In genomic region chr6:27251672-27252251, GRCh38 we compare ENCODE assay signal across 8 cellular contexts. TPM values are rescaled to one million over a fixed set of nuclear protein-coding genes. Genes with fewer than 3 reads are reported as not detected.
DNase-seq lines count a peak whose midpoint lies in the region; ATAC-seq, FAIRE-seq and TF ChIP-seq lines count a peak whose summit lies in the region.

No MANE protein-coding gene starts in this region.

- H3K27ac ChIP-seq in C4-2B, result peak overlapping the region; percentile 81
- H3K27ac ChIP-seq in tibial nerve, result peak overlapping the region in 1 of 4 donors; percentile 75

- no peak for TF ChIP-seq EP300 in tibial nerve (IDR thresholded peaks at IDR 0.05)

- H3K9me3 ChIP-seq in tibial nerve, result no peaks in the 10 kb centered on the region

- peak; percentile 54 for DNase-seq in GM19239 (ENCODE audit: insufficient read length, low spot score)
- DNase-seq in NCI-H82 (lab: John Stamatoyannopoulos, UW), result peak; percentile 53
- peak; percentile 72 for DNase-seq in activated T-cell treated with anti-CD3 and anti-CD28 coated beads for 48 hours (ENCODE audit: low read depth)
- DNase-seq in fibroblast of gingiva (ENCODE audit: low read depth), result peak; percentile 42
- peak; percentile 20 for DNase-seq in non-pigmented ciliary epithelial cell (ENCODE audit: low read depth)
- no peak for DNase-seq in tibial nerve (ENCODE audit: low spot score in 2 of 2)

- H3K4me3 ChIP-seq in tibial nerve, result peak overlapping the region; percentile 17 to 55 (median 42)

- TF ChIP-seq CTCF in C4-2B (conservative IDR thresholded peaks at IDR 0.05), result peak; percentile 72
- TF ChIP-seq CTCF in tibial nerve (IDR thresholded peaks at IDR 0.05), result no peak

- 9 to 11% methylated on average over 12 to 23 of the region's 44 CpGs for WGBS in tibial nerve, 2 donors

- TF ChIP-seq POLR2A in tibial nerve (IDR thresholded peaks at IDR 0.05), result no peak

- peak; percentile 79 for FAIRE-seq in GM19239 (lab: Jason Lieb, UNC)

- ATAC-seq in HG03432 (IDR thresholded peaks at IDR 0.05; ENCODE audit: unreplicated experiment), result peak; percentile 86

- peaks cover 0 to 17% (median 2%) of the 10 kb centered on the region in 4 donors for H3K4me1 ChIP-seq in tibial nerve

- H3K27me3 ChIP-seq in tibial nerve, result peaks cover 0 to 67% of the 10 kb centered on the region in 2 donors

- no peaks in the 10 kb centered on the region for H3K36me3 ChIP-seq in tibial nerve

RNA-seq across cellular contexts. Expression of gene PRSS16, which starts 4.3 kb away (rescaled TPM):
- total RNA-seq in tibial nerve, result not detected

Comparison
In these comparisons a context has a peak if more than half of its experiments do, and no peak if none do; other contexts are left out.
1. DNase-seq: peak in GM19239 (single experiment), NCI-H82 (single experiment), activated T-cell treated with anti-CD3 and anti-CD28 coated beads for 48 hours (single experiment), fibroblast of gingiva (single experiment) and non-pigmented ciliary epithelial cell (single experiment); none in tibial nerve (0 of 2).